Comparison of ENCODE assay signal across 8 cellular contexts in genomic region chr15:44726568-44727461, GRCh38. TPM values are rescaled to one million over a fixed set of nuclear protein-coding genes. Genes with fewer than 3 reads are reported as not detected.
DNase-seq lines count a peak whose midpoint lies in the region; ATAC-seq and TF ChIP-seq lines count a peak whose summit lies in the region.

No MANE protein-coding gene starts in this region.

- H3F3A ChIP-seq in OCI-LY1 (ENCODE audit: insufficient read depth, low read length), result peaks cover 3% of the 10 kb centered on the region; the same call in 1 of the 2 replicates

- peak overlapping the region; percentile 97 for H3K27ac ChIP-seq in OCI-LY1 (ENCODE audit: low read depth, low read length, poor library complexity, severe bottlenecking)
- H3K27ac ChIP-seq in prostate gland, result peak overlapping the region; percentile 13 to 29

- H3K36me3 Mint-ChIP-seq in activated T-cell treated with anti-CD3 and anti-CD28 coated beads, Interleukin-2, amount 50 U/mL, for 72 hours (ENCODE audit: insufficient read depth in 2 of 2), result peaks cover 15 to 16% of the 10 kb centered on the region in 2 donors

- H3K4me3 Mint-ChIP-seq in activated T-cell treated with anti-CD3 and anti-CD28 coated beads, Interleukin-2, amount 50 U/mL, for 72 hours, result peak overlapping the region; percentile 99 to 100

- no peak for TF ChIP-seq POLR2A in prostate gland (IDR thresholded peaks at IDR 0.05)

- H3K27me3 ChIP-seq in OCI-LY1 (ENCODE audit: insufficient read depth, low read length) (no peaks in the 10 kb centered on the region), prostate gland (replicated peaks; ENCODE audit: insufficient read depth) (no peaks in the 10 kb centered on the region)

- peak overlapping the region; percentile 90 for H3K4me2 ChIP-seq in OCI-LY1 (ENCODE audit: low read length)

- H4K20me1 ChIP-seq in OCI-LY1 (ENCODE audit: insufficient read depth, low read length), result no peaks in the 10 kb centered on the region

- DNase-seq in DMS79 treated with DMSO at 0.1 percent for 48 hours (lab: John Stamatoyannopoulos, UW), result peak; percentile 27
- DNase-seq in DMS79 (lab: John Stamatoyannopoulos, UW), result no peak
- peak; percentile 78 to 79 for DNase-seq in activated T-cell treated with anti-CD3 and anti-CD28 coated beads, Interleukin-2, amount 50 U/mL, for 72 hours
- DNase-seq in fibroblast of pulmonary artery (ENCODE audit: low read depth), result peak; percentile 93
- peak; percentile 33 for DNase-seq in prostate gland (ENCODE audit: low spot score)
- no peak for DNase-seq in NCI-H2171 treated with DMSO at 0.1 percent for 48 hours (lab: John Stamatoyannopoulos, UW)

- H3K36me3 ChIP-seq in OCI-LY1 (ENCODE audit: insufficient read depth, low read length) (no peaks in the 10 kb centered on the region), prostate gland (no peaks in the 10 kb centered on the region)

- H3K27ac Mint-ChIP-seq in activated T-cell treated with anti-CD3 and anti-CD28 coated beads, Interleukin-2, amount 50 U/mL, for 72 hours, result peak overlapping the region; percentile 100

- intact Hi-C loops in prostate gland (cut with DNase I), result no loop called here

- H3K9me3 ChIP-seq in OCI-LY1 (ENCODE audit: low read length) (no peaks in the 10 kb centered on the region), prostate gland (no peaks in the 10 kb centered on the region)

- ATAC-seq in HG02798 (IDR thresholded peaks at IDR 0.05; ENCODE audit: poor library complexity, unreplicated experiment), result peak; percentile 38
- peak; percentile 54 to 57 for ATAC-seq in activated T-cell treated with anti-CD3 and anti-CD28 coated beads, Interleukin-2, amount 50 U/mL, for 72 hours (replicated peaks in 1 of 2)

- H3K4me3 ChIP-seq in OCI-LY1 (ENCODE audit: low read depth, low read length, poor library complexity, severe bottlenecking) (peak overlapping the region; percentile 60), fibroblast of pulmonary artery (replicated peaks; ENCODE audit: low read depth, low read length) (peak overlapping the region; percentile 21), prostate gland (no peak overlapping the region)

- WGBS in prostate gland, result 61% methylated on average over 5 of the region's 5 CpGs

- peaks cover 70% of the 10 kb centered on the region for H3K4me1 Mint-ChIP-seq in activated T-cell treated with anti-CD3 and anti-CD28 coated beads, Interleukin-2, amount 50 U/mL, for 72 hours (ENCODE audit: low read depth)

- H2AFZ ChIP-seq in OCI-LY1 (ENCODE audit: low read length), result no peak overlapping the region

- H3K9ac ChIP-seq in OCI-LY1 (ENCODE audit: low read length), result peak overlapping the region; percentile 82

- peaks cover 7% of the 10 kb centered on the region; the same call in 1 of the 2 replicates for H3K79me2 ChIP-seq in OCI-LY1 (ENCODE audit: insufficient read depth, low read length)

- H3K9me3 Mint-ChIP-seq in activated T-cell treated with anti-CD3 and anti-CD28 coated beads, Interleukin-2, amount 50 U/mL, for 72 hours, result no peaks in the 10 kb centered on the region

- H3K9me2 ChIP-seq in OCI-LY1 (ENCODE audit: low read depth, low read length), result no peaks in the 10 kb centered on the region

- TF ChIP-seq CTCF in OCI-LY1 (IDR thresholded peaks at IDR 0.05; ENCODE audit: low read length) (no peak), fibroblast of pulmonary artery (IDR thresholded peaks at IDR 0.05; ENCODE audit: low read length, missing control alignments) (peak; percentile 13), prostate gland (IDR thresholded peaks at IDR 0.05) (no peak)

- no peaks in the 10 kb centered on the region for H3K27me3 Mint-ChIP-seq in activated T-cell treated with anti-CD3 and anti-CD28 coated beads, Interleukin-2, amount 50 U/mL, for 72 hours (ENCODE audit: low read depth)

- H3K4me1 ChIP-seq in OCI-LY1 (ENCODE audit: insufficient read depth, low read length, severe bottlenecking) (peaks cover 74% of the 10 kb centered on the region), prostate gland (replicated peaks) (no peaks in the 10 kb centered on the region)

RNA-seq across cellular contexts. Expression of gene TRIM69, which starts 9.5 kb away (rescaled TPM):
- 10 to 100 TPM; 86.1 to 92.9 TPM for total RNA-seq in activated T-cell treated with anti-CD3 and anti-CD28 coated beads, Interleukin-2, amount 50 U/mL, for 72 hours
- total RNA-seq in prostate gland, result 10 to 100 TPM in 1 of 2 donors, 1 to 10 TPM in 1; 7.6 to 12.0 TPM

RNA-seq across cellular contexts. Expression of gene B2M, which starts 15.5 kb away (rescaled TPM):
- total RNA-seq in activated T-cell treated with anti-CD3 and anti-CD28 coated beads, Interleukin-2, amount 50 U/mL, for 72 hours, result 1,000 to 10,000 TPM; 5,611 to 6,275 TPM
- 1,000 to 10,000 TPM; 2,014 to 2,775 TPM for total RNA-seq in prostate gland

RNA-seq across cellular contexts. Expression of gene PATL2, which starts 15.7 kb away (rescaled TPM):
- total RNA-seq in activated T-cell treated with anti-CD3 and anti-CD28 coated beads, Interleukin-2, amount 50 U/mL, for 72 hours, result 10 to 100 TPM; 50.8 to 52.9 TPM
- total RNA-seq in prostate gland, result 1 to 10 TPM in 1 of 2 donors, under 1 TPM in 1; 0.77 to 1.2 TPM

Comparison
In these comparisons a context has a peak if more than half of its experiments do, and no peak if none do; other contexts are left out.
1. DNase-seq: peak in DMS79 treated with DMSO at 0.1 percent for 48 hours (single experiment), activated T-cell treated with anti-CD3 and anti-CD28 coated beads, Interleukin-2, amount 50 U/mL, for 72 hours (2 of 2), fibroblast of pulmonary artery (single experiment) and prostate gland (single experiment); none in DMS79 (single experiment) and NCI-H2171 treated with DMSO at 0.1 percent for 48 hours (single experiment).
2. H3K4me3 ChIP-seq: peak in OCI-LY1 (single experiment) and fibroblast of pulmonary artery (single experiment); none in prostate gland (0 of 2).
3. RNA of gene TRIM69, which starts 9.5 kb away (total RNA-seq): 86.1 to 92.9 TPM in activated T-cell treated with anti-CD3 and anti-CD28 coated beads, Interleukin-2, amount 50 U/mL, for 72 hours; 7.6 to 12.0 TPM in prostate gland; every median in the first group is over 4 times any median in the second.
4. RNA of gene PATL2, which starts 15.7 kb away (total RNA-seq): 50.8 to 52.9 TPM in activated T-cell treated with anti-CD3 and anti-CD28 coated beads, Interleukin-2, amount 50 U/mL, for 72 hours; 0.77 to 1.2 TPM in prostate gland; every median in the first group is over 10 times any median in the second.